Comparison of ENCODE assay signal across 10 cellular contexts in genomic region chr15:82580713-82581112, GRCh38.
"Had no signal": no experiment of that assay in that cellular context is flagged by ENCODE, and none has a peak within 500 bp of the region (broad histone marks: within the 10 kb centered on the region; RNA-seq: fewer than 3 reads in every experiment).

No MANE protein-coding gene starts in this region.

- H3K9ac ChIP-seq: GM23248 had no signal

- H3K27ac ChIP-seq: GM23248 had no signal

- H3K4me2 ChIP-seq: GM23338 had no signal

- FAIRE-seq: H54 had no signal

- H3K9me3 ChIP-seq: HAP-1 had no signal

- H2AFZ ChIP-seq: GM23248, GM23338 had no signal

- ATAC-seq: GM23338, HCT116 had no signal

- H3K36me3 ChIP-seq: HAP-1 had no signal

- H3K4me1 ChIP-seq: HAP-1 had no signal

- DNase-seq: GM23248, GOT3, H7, H9, HCEC 1CT, HFFc6 had no signal

- H3K4me3 ChIP-seq: GM23248, GM23338, HAP-1 had no signal
